Comparison of ENCODE assay signal across 24 cellular contexts in the genomic region with DNA sequence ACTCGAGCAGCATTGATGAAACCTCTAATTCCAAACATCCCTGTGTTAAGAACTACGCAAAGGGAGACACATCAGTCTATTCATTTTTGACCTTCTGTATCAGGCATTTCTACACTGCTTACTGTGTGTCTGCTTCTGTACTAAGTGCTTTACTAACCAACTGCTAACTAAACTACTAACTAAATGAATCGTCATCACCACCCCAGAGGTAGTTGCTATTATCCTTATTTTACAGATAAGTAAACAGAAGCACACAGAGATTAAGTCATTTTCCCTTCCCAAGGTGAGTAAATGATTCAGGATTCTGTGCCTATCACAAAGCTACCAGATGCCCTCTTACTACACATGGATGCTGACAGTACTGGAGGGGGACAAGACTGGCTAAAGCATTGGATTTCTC.
DNase-seq lines count a peak whose midpoint lies in the region; ATAC-seq, FAIRE-seq and TF ChIP-seq lines count a peak whose summit lies in the region.
"Had no signal": no experiment of that assay in that cellular context is flagged by ENCODE, and none has a peak within 500 bp of the region (broad histone marks: within the 10 kb centered on the region; RNA-seq: fewer than 3 reads in every experiment).

No MANE protein-coding gene starts in this region.

- DNase-seq in GM12892 (ENCODE audit: insufficient read length) (no peak), K562 (ENCODE audit: extremely low read depth in 1 of 4, low spot score in 3 of 4) (no peak), uterus (no peak), H9 (no peak)
- no peak for DNase-seq in effector CD4-positive, alpha-beta T cell
- DNase-seq: CD4-positive, alpha-beta T cell; CD8-positive, alpha-beta memory T cell; DMS 273 treated with DMSO at 0.1 percent for 48 hours; DMS79; EL; GDM1; GOT3; HCEC 1CT had no signal

- no peak overlapping the region for H3K56ac ChIP-seq in H9 (ENCODE audit: insufficient read length, low read depth, low read length)

- H3K4me1 Mint-ChIP-seq in nephron = peaks cover 40% of the 10 kb centered on the region
- H3K4me1 Mint-ChIP-seq in H9 = peaks cover 6 to 7% of the 10 kb centered on the region in 2 experiments
- H3K4me1 Mint-ChIP-seq: B cell; CD8-positive, alpha-beta memory T cell had no signal

- H4K8ac ChIP-seq in H9 (replicated peaks; ENCODE audit: insufficient read length, low read depth, low read length) = no peak overlapping the region

- TF ChIP-seq EP300 in K562 (IDR thresholded peaks at IDR 0.05; ENCODE audit: low read length) = no peak

- H3K27ac ChIP-seq in K562 (ENCODE audit: extremely low read depth, low read depth, low read length) = no peak overlapping the region
- H3K27ac ChIP-seq in uterus = peak overlapping the region; percentile 10 to 62
- no peak overlapping the region for H3K27ac ChIP-seq in H9 (ENCODE audit: insufficient read length, low read depth, low read length)
- H3K27ac ChIP-seq: 22Rv1, BLaER1, C4-2B had no signal

- no peak overlapping the region for H2AK5ac ChIP-seq in H9 (ENCODE audit: insufficient read length, low read length)

- in situ Hi-C loops in K562 (cut with MboI) = no loop called here

- H3K27me3 Mint-ChIP-seq in nephron (ENCODE audit: low read depth) (no peaks in the 10 kb centered on the region), H9 (ENCODE audit: low read depth) (peaks cover 55% of the 10 kb centered on the region)

- WGBS in K562 (ENCODE audit: insufficient coverage, low coverage, missing lambda C conversion rate) = 21% methylated on average over 3 of the region's 3 CpGs
- no CpG with 5 or more reads among the region's 3 CpGs for WGBS in H9 (ENCODE audit: extremely low coverage, insufficient read length, low lambda C conversion rate)

- ATAC-seq in K562 (no peak), GM21526 (IDR thresholded peaks at IDR 0.05; ENCODE audit: low FRiP score, unreplicated experiment) (no peak)
- ATAC-seq: GM12878 had no signal

- no peak overlapping the region for H2BK120ac ChIP-seq in H9 (ENCODE audit: low read depth, low read length, poor library complexity, severe bottlenecking)

- no peak overlapping the region for H3K4me2 ChIP-seq in K562 (ENCODE audit: insufficient read depth, low read length)
- no peak overlapping the region for H3K4me2 ChIP-seq in H9 (ENCODE audit: insufficient read depth, insufficient read length, low read length)
- H3K4me2 ChIP-seq: BLaER1 had no signal

- TF ChIP-seq CTCF in K562 (IDR thresholded peaks at IDR 0.05 in 2 of 3, conservative IDR thresholded peaks at IDR 0.05 in 1 of 3; ENCODE audit: insufficient read depth in 2 of 3, low read depth in 1 of 3, low read length in 3 of 3) (no peak), nephron (IDR thresholded peaks at IDR 0.05; ENCODE audit: unreplicated experiment in 3 of 3) (no peak), uterus (IDR thresholded peaks at IDR 0.05) (no peak), H9 (conservative IDR thresholded peaks at IDR 0.05) (no peak)

- POLR2A ChIA-PET in K562 (lab: Yijun Ruan, JAX) = interaction anchor here (1.3 kb wide), 1 partner anchor 10 kb away, joined by 3 read pairs; no protein-coding TSS in a partner anchor

- H3K4me3 Mint-ChIP-seq in nephron = no peak overlapping the region
- no peak overlapping the region for H3K4me3 Mint-ChIP-seq in H9
- H3K4me3 Mint-ChIP-seq: B cell; CD4-positive, alpha-beta T cell; CD8-positive, alpha-beta memory T cell had no signal

- H2BK12ac ChIP-seq in H9 (ENCODE audit: insufficient read length, low read depth, low read length) = no peak overlapping the region

- H3K9me3 ChIP-seq in K562 (replicated peaks; ENCODE audit: control insufficient read depth, insufficient read depth, low read depth, low read length) (no peaks in the 10 kb centered on the region), uterus (no peaks in the 10 kb centered on the region), H9 (ENCODE audit: control insufficient read depth, low read depth, low read length) (no peaks in the 10 kb centered on the region)
- H3K9me3 ChIP-seq: BLaER1 had no signal

- H3K27ac Mint-ChIP-seq in nephron (peak overlapping the region in 2 of 3 experiments; percentile 95 to 99), H9 (no peak overlapping the region)
- H3K27ac Mint-ChIP-seq: B cell; CD4-positive, alpha-beta T cell; CD8-positive, alpha-beta memory T cell had no signal

- no peaks in the 10 kb centered on the region for H3K9me1 ChIP-seq in K562 (ENCODE audit: control insufficient read depth, insufficient read depth, low read length)

- no peak overlapping the region for H3K18ac ChIP-seq in H9 (ENCODE audit: insufficient read length, low read depth, low read length)

- H3K9ac ChIP-seq in K562 (ENCODE audit: insufficient read depth in 1 of 2, low read depth in 2 of 2, low read length in 2 of 2) = no peak overlapping the region
- no peak overlapping the region for H3K9ac ChIP-seq in H9 (ENCODE audit: extremely low read depth, insufficient read length, low read length)
- H3K9ac ChIP-seq: BLaER1 had no signal

- H2BK5ac ChIP-seq in H9 (ENCODE audit: insufficient read length, low read length) = no peak overlapping the region

- no peak overlapping the region for H3T11ph ChIP-seq in H9 (ENCODE audit: low read length)

- no peaks in the 10 kb centered on the region for H3K9me3 Mint-ChIP-seq in nephron
- H3K9me3 Mint-ChIP-seq in H9 = no peaks in the 10 kb centered on the region
- H3K9me3 Mint-ChIP-seq: CD4-positive, alpha-beta T cell; CD8-positive, alpha-beta memory T cell had no signal

- CTCF ChIA-PET in K562 (lab: Yijun Ruan, JAX; ENCODE audit: low intra/inter-chr PET ratio) = no interaction called here

- H3K27me3 ChIP-seq in K562 (ENCODE audit: control insufficient read depth in 2 of 2, insufficient read depth in 2 of 2, low read length in 2 of 2) (no peaks in the 10 kb centered on the region), uterus (no peaks in the 10 kb centered on the region), H9 (ENCODE audit: insufficient read depth, low read length) (peaks cover 6% of the 10 kb centered on the region; the same call in 1 of the 2 replicates)
- H3K27me3 ChIP-seq: BLaER1 had no signal

- H3K4me1 ChIP-seq in K562 (replicated peaks in 1 of 2; ENCODE audit: control insufficient read depth in 2 of 2, insufficient read depth in 2 of 2, low read length in 2 of 2) (peaks cover 7 to 18% of the 10 kb centered on the region in 2 experiments), uterus (peaks cover 0 to 8% of the 10 kb centered on the region in 2 donors), H9 (ENCODE audit: insufficient read depth, low read length) (peaks cover 1% of the 10 kb centered on the region; the same call in 1 of the 2 replicates)

- FAIRE-seq in GM12892 (lab: Jason Lieb, UNC) (peak; percentile 33), K562 (lab: Jason Lieb, UNC) (peak; percentile 19)
- FAIRE-seq: A204.1, D721Med, GM12878, GM18507, H54 had no signal

- no TSS peak for BruUV-seq in K562 (replicated peaks; lab: Mats Ljungman, UMichigan)

- H4K20me1 ChIP-seq in K562 (replicated peaks; ENCODE audit: control insufficient read depth, insufficient read depth, low read length) (no peaks in the 10 kb centered on the region), H9 (ENCODE audit: control insufficient read depth, insufficient read depth, insufficient read length) (no peaks in the 10 kb centered on the region)
- H4K20me1 ChIP-seq: BLaER1 had no signal

- H2BK15ac ChIP-seq in H9 (ENCODE audit: low read depth, low read length) = no peak overlapping the region

- H3K36me3 ChIP-seq in K562 (ENCODE audit: control insufficient read depth, insufficient read depth, low read length) (no peaks in the 10 kb centered on the region), uterus (no peaks in the 10 kb centered on the region)
- H3K36me3 ChIP-seq: BLaER1 had no signal

- H4K5ac ChIP-seq in H9 (ENCODE audit: insufficient read length, low read depth, low read length) = no peak overlapping the region

- H3K79me1 ChIP-seq in H9 (ENCODE audit: insufficient read depth, low read depth, low read length, poor library complexity, severe bottlenecking) = no peaks in the 10 kb centered on the region

- TF ChIP-seq POLR2A in GM12892 (IDR thresholded peaks at IDR 0.05; ENCODE audit: low read depth, low read length) = no peak
- TF ChIP-seq POLR2A in K562 (conservative IDR thresholded peaks at IDR 0.05) = no peak
- no peak for TF ChIP-seq POLR2A in uterus (IDR thresholded peaks at IDR 0.05)

- no peak overlapping the region for H4K91ac ChIP-seq in H9 (ENCODE audit: insufficient read length, low read depth, low read length)

- intact Hi-C loops in K562 (cut with micrococcal nuclease) = no loop called here
- intact Hi-C loops in uterus (cut with DNase I; ENCODE audit: low total_unique reads) = no loop called here

- H3K23ac ChIP-seq in H9 (ENCODE audit: insufficient read length, low read depth, low read length) = no peak overlapping the region

- no peak for TF ChIP-seq RAD21 in K562 (CRISPR knock-in tag; conservative IDR thresholded peaks at IDR 0.05 in 1 of 2, IDR thresholded peaks at IDR 0.05 in 1 of 2)

- H3K4me3 ChIP-seq in K562 (no peak overlapping the region), uterus (no peak overlapping the region)
- H3K4me3 ChIP-seq: BLaER1, GM12878 had no signal

- H3K14ac ChIP-seq in H9 (ENCODE audit: insufficient read depth, low read length) = no peak overlapping the region

- H2BK20ac ChIP-seq in H9 (ENCODE audit: low read depth, low read length, poor library complexity, severe bottlenecking) = no peak overlapping the region

- no peak overlapping the region for H3K4ac ChIP-seq in H9 (ENCODE audit: low read depth, low read length)

- no peaks in the 10 kb centered on the region for H3K36me3 Mint-ChIP-seq in nephron (ENCODE audit: low read depth)
- H3K36me3 Mint-ChIP-seq in H9 (ENCODE audit: insufficient read depth in 1 of 3, low read depth in 3 of 3) = no peaks in the 10 kb centered on the region
- H3K36me3 Mint-ChIP-seq: CD8-positive, alpha-beta memory T cell had no signal

- H3K79me2 ChIP-seq in K562 (ENCODE audit: control insufficient read depth, insufficient read depth, low read length) = no peaks in the 10 kb centered on the region
- no peaks in the 10 kb centered on the region for H3K79me2 ChIP-seq in H9 (ENCODE audit: insufficient read depth, low read length)

- no peak overlapping the region for H2AFZ ChIP-seq in K562 (ENCODE audit: low read depth, low read length)
- H2AFZ ChIP-seq in H9 (ENCODE audit: low read length) = no peak overlapping the region

- no peaks in the 10 kb centered on the region for H3K23me2 ChIP-seq in H9 (ENCODE audit: insufficient read length, low read depth, low read length, poor library complexity, severe bottlenecking)

TF ChIP-seq in K562, 482 proteins besides CTCF, POLR2A, EP300 and RAD21 (continues in another document):
- TF ChIP-seq, protein P1, sequence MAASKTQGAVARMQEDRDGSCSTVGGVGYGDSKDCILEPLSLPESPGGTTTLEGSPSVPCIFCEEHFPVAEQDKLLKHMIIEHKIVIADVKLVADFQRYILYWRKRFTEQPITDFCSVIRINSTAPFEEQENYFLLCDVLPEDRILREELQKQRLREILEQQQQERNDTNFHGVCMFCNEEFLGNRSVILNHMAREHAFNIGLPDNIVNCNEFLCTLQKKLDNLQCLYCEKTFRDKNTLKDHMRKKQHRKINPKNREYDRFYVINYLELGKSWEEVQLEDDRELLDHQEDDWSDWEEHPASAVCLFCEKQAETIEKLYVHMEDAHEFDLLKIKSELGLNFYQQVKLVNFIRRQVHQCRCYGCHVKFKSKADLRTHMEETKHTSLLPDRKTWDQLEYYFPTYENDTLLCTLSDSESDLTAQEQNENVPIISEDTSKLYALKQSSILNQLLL (CRISPR knock-in tag; IDR thresholded peaks at IDR 0.05; ENCODE audit: borderline replicate concordance) = no peak

Comparison
In these comparisons a context has a peak if more than half of its experiments do, and no peak if none do; other contexts are left out.
1. H3K27ac ChIP-seq: peak in uterus (2 of 2); none in K562 (single experiment) and H9 (single experiment).
2. H3K27ac Mint-ChIP-seq: peak in nephron (2 of 3); none in H9 (0 of 3).